Comparison of ENCODE assay signal across 13 cellular contexts in genomic region chr11:103904324-103904667, GRCh38.
DNase-seq lines count a peak whose midpoint lies in the region; ATAC-seq and TF ChIP-seq lines count a peak whose summit lies in the region.
"Had no signal": no experiment of that assay in that cellular context is flagged by ENCODE, and none has a peak within 500 bp of the region (broad histone marks: within the 10 kb centered on the region; RNA-seq: fewer than 3 reads in every experiment).

No MANE protein-coding gene starts in this region.

- H3K36me3 ChIP-seq in OCI-LY3 (replicated peaks; ENCODE audit: low read depth, low read length) = no peaks in the 10 kb centered on the region
- H3K36me3 ChIP-seq: right atrium auricular region had no signal

- no peak overlapping the region for H3K4me3 Mint-ChIP-seq in HFFc6

- H3K36me3 Mint-ChIP-seq in HFFc6 (ENCODE audit: low read depth) = no peaks in the 10 kb centered on the region

- H3K79me2 ChIP-seq in OCI-LY3 (ENCODE audit: low read length) = no peaks in the 10 kb centered on the region

- peak overlapping the region; percentile 79 for H3K4me2 ChIP-seq in OCI-LY3 (ENCODE audit: low read length)

- no peak overlapping the region for H3K9ac ChIP-seq in OCI-LY3 (ENCODE audit: low read length)

- H3K27ac ChIP-seq in OCI-LY3 (ENCODE audit: low read length) (no peak overlapping the region; the same call in 1 of the 2 replicates), substantia nigra (ENCODE audit: low read depth, low read length, poor library complexity, severe bottlenecking) (no peak overlapping the region)
- H3K27ac ChIP-seq: body of pancreas, right atrium auricular region had no signal

- ATAC-seq in GM18867 (IDR thresholded peaks at IDR 0.05; ENCODE audit: unreplicated experiment) (peak; percentile 85), GM21528 (IDR thresholded peaks at IDR 0.05; ENCODE audit: low FRiP score, unreplicated experiment) (peak; percentile 92), HG03095 (IDR thresholded peaks at IDR 0.05; ENCODE audit: unreplicated experiment) (peak; percentile 85)
- ATAC-seq: body of pancreas had no signal

- H4K20me1 ChIP-seq in OCI-LY3 (ENCODE audit: insufficient read depth, low read length) = no peaks in the 10 kb centered on the region

- no peak overlapping the region for H3K27ac Mint-ChIP-seq in HFFc6

- DNase-seq in substantia nigra (lab: John Stamatoyannopoulos, UW) (no peak), HFFc6 (no peak), HUDEP-2 (lab: John Stamatoyannopoulos, UW; ENCODE audit: unreplicated experiment in 76 of 76) (no peak), KG1 (lab: John Stamatoyannopoulos, UW) (no peak)
- DNase-seq: body of pancreas, H7, mucosa of descending colon, T-helper 2 cell had no signal

- no peaks in the 10 kb centered on the region for H3K9me3 Mint-ChIP-seq in HFFc6

- TF ChIP-seq CTCF in OCI-LY3 (IDR thresholded peaks at IDR 0.05; ENCODE audit: low read depth, low read length) = no peak
- TF ChIP-seq CTCF in HFFc6 (IDR thresholded peaks at IDR 0.05) = no peak

- no peaks in the 10 kb centered on the region; the same call in 1 of the 2 replicates for H3K9me3 ChIP-seq in OCI-LY3 (ENCODE audit: insufficient read depth, low read length)
- H3K9me3 ChIP-seq: body of pancreas, mucosa of descending colon, right atrium auricular region had no signal

- no peaks in the 10 kb centered on the region for H3K27me3 Mint-ChIP-seq in HFFc6 (ENCODE audit: insufficient read depth)

- peaks cover 22% of the 10 kb centered on the region for H3K4me1 Mint-ChIP-seq in HFFc6 (ENCODE audit: low read depth)

- H3K4me3 ChIP-seq in OCI-LY3 (ENCODE audit: low read length) = peak overlapping the region; percentile 20; the same call in 1 of the 2 replicates
- H3K4me3 ChIP-seq: body of pancreas, mucosa of descending colon, right atrium auricular region had no signal

- H3K27me3 ChIP-seq in OCI-LY3 (ENCODE audit: low read depth, low read length) = 0 out of 2 replicates have a peak, but pooled peaks cover 10% of the 10 kb centered on the region
- H3K27me3 ChIP-seq: body of pancreas, right atrium auricular region had no signal

- no peak overlapping the region for H2AFZ ChIP-seq in OCI-LY3 (ENCODE audit: low read depth, low read length)

- H3K4me1 ChIP-seq in OCI-LY3 (ENCODE audit: low read length) = peaks cover 35% of the 10 kb centered on the region
- H3K4me1 ChIP-seq: body of pancreas, right atrium auricular region had no signal
